ENCODE assay signal across 9 cellular contexts in genomic region chr1:111032295-111032897, GRCh38.
DNase-seq lines count a peak whose midpoint lies in the region; ATAC-seq, FAIRE-seq and TF ChIP-seq lines count a peak whose summit lies in the region.
"Had no signal": no experiment of that assay in that cellular context is flagged by ENCODE, and none has a peak within 500 bp of the region (broad histone marks: within the 10 kb centered on the region; RNA-seq: fewer than 3 reads in every experiment).

No MANE protein-coding gene starts in this region.

- TF ChIP-seq CTCF in adrenal gland (IDR thresholded peaks at IDR 0.05) (peak; percentile 51 to 85 (median 64)), testis (IDR thresholded peaks at IDR 0.05) (peak; percentile 79 to 91 (median 81))

- peaks cover 0 to 10% (median 2%) of the 10 kb centered on the region in 7 donors for H3K9me3 Mint-ChIP-seq in CD4-positive, CD25-positive, alpha-beta regulatory T cell

- DNase-seq in CD4-positive, CD25-positive, alpha-beta regulatory T cell: peak; percentile 18 to 57 (median 51)
- DNase-seq in GM12892 (ENCODE audit: insufficient read length): no peak
- peak; percentile 25 to 63 for DNase-seq in NCI-H526 (lab: John Stamatoyannopoulos, UW)
- peak in 3 of 7 donors; percentile 22 to 32 (median 30) for DNase-seq in adrenal gland
- peak; percentile 38 for DNase-seq in left kidney (ENCODE audit: low read depth, low spot score)
- peak; percentile 73 for DNase-seq in testis
- DNase-seq in HPDE6-E6E7 (ENCODE audit: extremely low spot score): no peak

- H3K4me1 Mint-ChIP-seq in CD4-positive, CD25-positive, alpha-beta regulatory T cell: no peaks in the 10 kb centered on the region

- TF ChIP-seq POLR2A in GM12892 (IDR thresholded peaks at IDR 0.05; ENCODE audit: low read depth, low read length): no peak
- TF ChIP-seq POLR2A in adrenal gland (IDR thresholded peaks at IDR 0.05): no peak
- no peak for TF ChIP-seq POLR2A in testis (IDR thresholded peaks at IDR 0.05)

- peaks cover 3% of the 10 kb centered on the region for H3K27me3 ChIP-seq in CD4-positive, CD25-positive, alpha-beta regulatory T cell (ENCODE audit: control insufficient read depth, insufficient read depth, low read length)
- H3K27me3 ChIP-seq in adrenal gland: no peaks in the 10 kb centered on the region
- H3K27me3 ChIP-seq in testis: no peaks in the 10 kb centered on the region

- H3K4me1 ChIP-seq in CD4-positive, CD25-positive, alpha-beta regulatory T cell (ENCODE audit: control insufficient read depth, insufficient read depth, low read length, poor library complexity, severe bottlenecking): no peaks in the 10 kb centered on the region
- H3K4me1 ChIP-seq in adrenal gland (replicated peaks in 1 of 2): no peaks in the 10 kb centered on the region
- H3K4me1 ChIP-seq in testis: peaks cover 7% of the 10 kb centered on the region

- H3K36me3 ChIP-seq in CD4-positive, CD25-positive, alpha-beta regulatory T cell (ENCODE audit: control insufficient read depth, insufficient read depth, low read length): no peaks in the 10 kb centered on the region
- H3K36me3 ChIP-seq in adrenal gland (replicated peaks in 1 of 2) (no peaks in the 10 kb centered on the region), testis (ENCODE audit: low read depth, missing control alignments) (no peaks in the 10 kb centered on the region)

- H3K36me3 Mint-ChIP-seq in CD4-positive, CD25-positive, alpha-beta regulatory T cell: no peaks in the 10 kb centered on the region
- H3K36me3 Mint-ChIP-seq: T-cell had no signal

- H3K27ac ChIP-seq in CD4-positive, CD25-positive, alpha-beta regulatory T cell (ENCODE audit: insufficient read depth, low read length, poor library complexity, severe bottlenecking): no peak overlapping the region
- H3K27ac ChIP-seq in adrenal gland: no peak overlapping the region
- H3K27ac ChIP-seq in testis: no peak overlapping the region

- intact Hi-C loops in adrenal gland (cut with DNase I): no loop called here
- intact Hi-C loops in testis (cut with DNase I; ENCODE audit: low total_unique reads): no loop called here

- peaks cover 0 to 2% of the 10 kb centered on the region in 2 experiments for H3K9me3 ChIP-seq in CD4-positive, CD25-positive, alpha-beta regulatory T cell (ENCODE audit: control insufficient read depth in 2 of 2, low read length in 2 of 2)
- H3K9me3 ChIP-seq in adrenal gland (replicated peaks in 1 of 3): no peaks in the 10 kb centered on the region
- H3K9me3 ChIP-seq in testis: no peaks in the 10 kb centered on the region

- no peak overlapping the region for H3K4me3 Mint-ChIP-seq in CD4-positive, CD25-positive, alpha-beta regulatory T cell
- H3K4me3 Mint-ChIP-seq: T-cell had no signal

- ATAC-seq in CD4-positive, CD25-positive, alpha-beta regulatory T cell (ENCODE audit: low read depth in 2 of 2): no peak
- no peak for ATAC-seq in HG03571 (IDR thresholded peaks at IDR 0.05; ENCODE audit: unreplicated experiment)

- no peak overlapping the region for H3K27ac Mint-ChIP-seq in CD4-positive, CD25-positive, alpha-beta regulatory T cell
- H3K27ac Mint-ChIP-seq: T-cell had no signal

- FAIRE-seq in GM12892 (lab: Jason Lieb, UNC): peak; percentile 97

- H3K27me3 Mint-ChIP-seq in CD4-positive, CD25-positive, alpha-beta regulatory T cell: peaks cover 28% of the 10 kb centered on the region

- 20 to 23% (median 23%) methylated on average over 9 of the region's 9 CpGs for WGBS in adrenal gland, 4 donors
- 27 to 30% methylated on average over 9 of the region's 9 CpGs for WGBS in testis, 2 donors

- no peak overlapping the region for H3K4me3 ChIP-seq in CD4-positive, CD25-positive, alpha-beta regulatory T cell (ENCODE audit: low read depth, low read length)
- H3K4me3 ChIP-seq in adrenal gland (no peak overlapping the region), testis (no peak overlapping the region)

Comparison
In these comparisons a context has a peak if more than half of its experiments do, and no peak if none do; other contexts are left out.
1. DNase-seq: peak in CD4-positive, CD25-positive, alpha-beta regulatory T cell (3 of 3), NCI-H526 (2 of 2), left kidney (single experiment) and testis (single experiment); none in GM12892 (single experiment) and HPDE6-E6E7 (single experiment).